In genomic region chr10:8336629-8337331, GRCh38 we compare ENCODE assay signal across 14 cellular contexts.
DNase-seq lines count a peak whose midpoint lies in the region; ATAC-seq and TF ChIP-seq lines count a peak whose summit lies in the region.
"Had no signal": no experiment of that assay in that cellular context is flagged by ENCODE, and none has a peak within 500 bp of the region (broad histone marks: within the 10 kb centered on the region; RNA-seq: fewer than 3 reads in every experiment).

No MANE protein-coding gene starts in this region.

- H3K27me3 ChIP-seq in CD4-positive, alpha-beta T cell (ENCODE audit: control insufficient read depth, insufficient read depth, low read length), result no peaks in the 10 kb centered on the region
- no peaks in the 10 kb centered on the region for H3K27me3 ChIP-seq in foreskin keratinocyte
- H3K27me3 ChIP-seq: BE2C had no signal

- intact Hi-C loops in CD4-positive, alpha-beta T cell (cut with DNase I, micrococcal nuclease), result loop anchor here (5.0 to 10.0 kb wide), 3 partner anchors 66 to 758 kb away; no protein-coding TSS in a partner anchor
- intact Hi-C loops in activated T-helper 2 cell treated with anti-CD3 and anti-CD28 coated beads, Interferon-gamma antibody, Interleukin-2, Interleukin-4, amounts not matched to agents 10 μg/mL and 5 μg/mL and 100 μg/mL, durations not matched to agents 14 hours and 24 hours and 36 hours (cut with micrococcal nuclease), result loop anchor here (10.0 kb wide), 1 partner anchor 958 kb away; no protein-coding TSS in a partner anchor

- no peaks in the 10 kb centered on the region for H3K27me3 Mint-ChIP-seq in CD4-positive, alpha-beta T cell
- no peaks in the 10 kb centered on the region for H3K27me3 Mint-ChIP-seq in activated T-helper 2 cell treated with anti-CD3 and anti-CD28 coated beads, Interferon-gamma antibody, Interleukin-2, Interleukin-4, amounts not matched to agents 10 μg/mL and 5 μg/mL and 100 μg/mL, durations not matched to agents 14 hours and 24 hours and 36 hours (ENCODE audit: low read depth)
- H3K27me3 Mint-ChIP-seq in nephron progenitor cell (ENCODE audit: low read depth, poor library complexity), result peaks cover 72% of the 10 kb centered on the region

- no peaks in the 10 kb centered on the region for H3K9me3 ChIP-seq in CD4-positive, alpha-beta T cell (ENCODE audit: control insufficient read depth, low read length)
- H3K9me3 ChIP-seq: BE2C, HAP-1 had no signal

- H3K4me3 Mint-ChIP-seq in CD4-positive, alpha-beta T cell, result no peak overlapping the region
- H3K4me3 Mint-ChIP-seq in activated T-helper 2 cell treated with anti-CD3 and anti-CD28 coated beads, Interferon-gamma antibody, Interleukin-2, Interleukin-4, amounts not matched to agents 10 μg/mL and 5 μg/mL and 100 μg/mL, durations not matched to agents 14 hours and 24 hours and 36 hours (ENCODE audit: low read depth), result no peak overlapping the region
- H3K4me3 Mint-ChIP-seq in nephron progenitor cell, result no peak overlapping the region

- ATAC-seq in CD4-positive, alpha-beta T cell (ENCODE audit: poor library complexity), result no peak
- ATAC-seq in foreskin keratinocyte, result no peak
- ATAC-seq: K562 had no signal

- no peak overlapping the region for H3K27ac ChIP-seq in CD4-positive, alpha-beta T cell (ENCODE audit: low read depth, low read length)
- H3K27ac ChIP-seq in foreskin keratinocyte, result no peak overlapping the region

- H3K36me3 Mint-ChIP-seq in CD4-positive, alpha-beta T cell (ENCODE audit: low read depth), result no peaks in the 10 kb centered on the region
- peaks cover 32% of the 10 kb centered on the region for H3K36me3 Mint-ChIP-seq in activated T-helper 2 cell treated with anti-CD3 and anti-CD28 coated beads, Interferon-gamma antibody, Interleukin-2, Interleukin-4, amounts not matched to agents 10 μg/mL and 5 μg/mL and 100 μg/mL, durations not matched to agents 14 hours and 24 hours and 36 hours (ENCODE audit: low read depth)
- no peaks in the 10 kb centered on the region for H3K36me3 Mint-ChIP-seq in nephron progenitor cell (ENCODE audit: low read depth)

- H3K27ac Mint-ChIP-seq in CD4-positive, alpha-beta T cell, result peak overlapping the region; percentile 9
- peak overlapping the region; percentile 100 for H3K27ac Mint-ChIP-seq in activated T-helper 2 cell treated with anti-CD3 and anti-CD28 coated beads, Interferon-gamma antibody, Interleukin-2, Interleukin-4, amounts not matched to agents 10 μg/mL and 5 μg/mL and 100 μg/mL, durations not matched to agents 14 hours and 24 hours and 36 hours
- peak overlapping the region; percentile 13 for H3K27ac Mint-ChIP-seq in nephron progenitor cell

- CTCF ChIA-PET in CD4-positive, alpha-beta T cell (lab: Charles Lee), result no interaction called here

- POLR2A ChIA-PET in CD4-positive, alpha-beta T cell (lab: Charles Lee), result no interaction called here

- H3K9me3 Mint-ChIP-seq in CD4-positive, alpha-beta T cell, result peaks cover 2% of the 10 kb centered on the region
- H3K9me3 Mint-ChIP-seq in activated T-helper 2 cell treated with anti-CD3 and anti-CD28 coated beads, Interferon-gamma antibody, Interleukin-2, Interleukin-4, amounts not matched to agents 10 μg/mL and 5 μg/mL and 100 μg/mL, durations not matched to agents 14 hours and 24 hours and 36 hours, result peaks cover 17% of the 10 kb centered on the region
- H3K9me3 Mint-ChIP-seq in nephron progenitor cell, result peaks cover 13% of the 10 kb centered on the region

- no peaks in the 10 kb centered on the region for H3K4me1 ChIP-seq in foreskin keratinocyte
- H3K4me1 ChIP-seq: BE2C, HAP-1 had no signal

- peaks cover 19% of the 10 kb centered on the region for H3K4me1 Mint-ChIP-seq in CD4-positive, alpha-beta T cell (ENCODE audit: low read depth)
- peaks cover 62% of the 10 kb centered on the region for H3K4me1 Mint-ChIP-seq in activated T-helper 2 cell treated with anti-CD3 and anti-CD28 coated beads, Interferon-gamma antibody, Interleukin-2, Interleukin-4, amounts not matched to agents 10 μg/mL and 5 μg/mL and 100 μg/mL, durations not matched to agents 14 hours and 24 hours and 36 hours (ENCODE audit: low read depth)
- peaks cover 16% of the 10 kb centered on the region for H3K4me1 Mint-ChIP-seq in nephron progenitor cell

- TF ChIP-seq CTCF in CD4-positive, alpha-beta T cell (IDR thresholded peaks at IDR 0.05), result no peak
- no peak for TF ChIP-seq CTCF in nephron progenitor cell (IDR thresholded peaks at IDR 0.05)
- TF ChIP-seq CTCF in foreskin keratinocyte (conservative IDR thresholded peaks at IDR 0.05), result no peak

- DNase-seq in CD4-positive, alpha-beta T cell, result no peak
- DNase-seq in DMS53 (lab: John Stamatoyannopoulos, UW) (peak; percentile 62), nephron progenitor cell (no peak), foreskin keratinocyte (no peak), AG08395 (ENCODE audit: low spot score) (no peak), NCI-H345 treated with DMSO at 0.1 percent for 48 hours (lab: John Stamatoyannopoulos, UW; ENCODE audit: unreplicated experiment) (no peak)
- no peak for DNase-seq in activated T-helper 2 cell treated with anti-CD3 and anti-CD28 coated beads, Interferon-gamma antibody, Interleukin-2, Interleukin-4, amounts not matched to agents 10 μg/mL and 5 μg/mL and 100 μg/mL, durations not matched to agents 14 hours and 24 hours and 36 hours (ENCODE audit: low spot score)
- DNase-seq: BE2C, NCI-H1048, NCI-H1694 treated with DMSO at 0.1 percent for 48 hours, NCI-H446, NCI-H774 had no signal

Comparison
In these comparisons a context has a peak if more than half of its experiments do, and no peak if none do; other contexts are left out.
1. H3K27ac Mint-ChIP-seq: peak in every context shown above with its lines; median percentile 100 in activated T-helper 2 cell treated with anti-CD3 and anti-CD28 coated beads, Interferon-gamma antibody, Interleukin-2, Interleukin-4, amounts not matched to agents 10 μg/mL and 5 μg/mL and 100 μg/mL, durations not matched to agents 14 hours and 24 hours and 36 hours; 13 in nephron progenitor cell; 9 in CD4-positive, alpha-beta T cell.